2 cellular contexts compared by ENCODE assay signal in the genomic region with DNA sequence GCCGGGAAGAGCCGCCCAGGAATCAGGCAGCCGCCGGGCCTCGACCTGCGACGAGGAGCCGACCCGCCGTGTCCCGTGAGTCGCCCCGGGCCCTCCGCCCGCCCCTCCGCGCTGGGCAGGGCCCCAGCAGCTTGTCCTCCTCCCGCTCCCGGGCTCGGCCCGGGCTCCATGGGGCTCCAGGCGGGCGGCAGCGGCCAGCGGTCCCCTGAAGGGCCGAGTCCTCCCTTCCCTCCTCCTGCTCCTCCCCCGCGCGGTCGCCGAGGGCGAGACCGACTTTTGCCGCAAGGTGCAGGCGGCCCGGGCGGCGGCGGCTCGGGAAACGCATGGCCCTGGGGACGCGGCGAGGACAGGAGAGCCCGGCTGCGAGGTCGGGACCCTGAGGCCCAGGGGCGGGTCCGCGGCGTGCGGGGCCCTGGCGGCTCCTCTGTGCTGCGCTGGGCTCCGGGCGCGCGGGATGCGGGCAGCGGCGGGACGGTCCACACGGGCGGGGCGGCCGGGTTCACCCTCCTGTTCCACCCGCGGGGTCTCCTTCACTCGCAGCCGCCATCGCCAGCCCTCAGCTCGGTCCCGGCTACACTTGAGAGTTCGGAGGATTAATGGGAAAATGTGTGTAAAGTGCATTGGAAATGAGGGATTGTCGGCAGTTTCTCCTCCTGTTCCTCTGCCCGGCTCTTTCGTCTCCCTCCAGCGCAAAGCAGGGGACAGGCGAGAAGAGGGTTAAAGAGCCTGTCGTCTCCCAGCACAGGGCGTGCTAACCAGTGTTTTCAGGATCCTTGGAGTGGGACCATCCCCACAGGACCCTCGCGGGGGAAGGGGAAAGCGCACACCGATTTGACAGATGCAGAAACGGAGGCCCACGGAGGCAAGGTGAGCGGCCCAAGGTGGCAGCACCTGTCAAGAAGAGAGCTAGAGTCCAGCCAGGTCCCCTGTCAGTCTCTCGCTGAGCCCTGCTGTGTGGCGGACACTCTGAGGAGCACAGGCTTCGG.
TF ChIP-seq lines count a peak whose summit lies in the region.

No MANE protein-coding gene starts in this region.

TF ChIP-seq in liver, 16 proteins besides CTCF, POLR2A, EP300 and RAD21:
- TF ChIP-seq TAF1 (conservative IDR thresholded peaks at IDR 0.05) (no peak), GABPA (IDR thresholded peaks at IDR 0.05 in 1 of 2, conservative IDR thresholded peaks at IDR 0.05 in 1 of 2) (no peak), JUND (IDR thresholded peaks at IDR 0.05) (no peak), NR2F2 (IDR thresholded peaks at IDR 0.05) (no peak), RXRA (IDR thresholded peaks at IDR 0.05) (no peak), SP1 (IDR thresholded peaks at IDR 0.05) (no peak), YY1 (IDR thresholded peaks at IDR 0.05) (no peak), HNF4A (conservative IDR thresholded peaks at IDR 0.05) (no peak), FOXA2 (IDR thresholded peaks at IDR 0.05) (no peak)
- TF ChIP-seq, protein P1, sequence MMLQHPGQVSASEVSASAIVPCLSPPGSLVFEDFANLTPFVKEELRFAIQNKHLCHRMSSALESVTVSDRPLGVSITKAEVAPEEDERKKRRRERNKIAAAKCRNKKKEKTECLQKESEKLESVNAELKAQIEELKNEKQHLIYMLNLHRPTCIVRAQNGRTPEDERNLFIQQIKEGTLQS (IDR thresholded peaks at IDR 0.05) = no peak
- TF ChIP-seq, protein P2, sequence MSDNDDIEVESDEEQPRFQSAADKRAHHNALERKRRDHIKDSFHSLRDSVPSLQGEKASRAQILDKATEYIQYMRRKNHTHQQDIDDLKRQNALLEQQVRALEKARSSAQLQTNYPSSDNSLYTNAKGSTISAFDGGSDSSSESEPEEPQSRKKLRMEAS (IDR thresholded peaks at IDR 0.05) = no peak
TF ChIP-seq in liver: peak in this region for 0.

TF ChIP-seq in HepG2, 621 proteins besides CTCF, POLR2A, EP300 and RAD21:
- TF ChIP-seq, protein P3, sequence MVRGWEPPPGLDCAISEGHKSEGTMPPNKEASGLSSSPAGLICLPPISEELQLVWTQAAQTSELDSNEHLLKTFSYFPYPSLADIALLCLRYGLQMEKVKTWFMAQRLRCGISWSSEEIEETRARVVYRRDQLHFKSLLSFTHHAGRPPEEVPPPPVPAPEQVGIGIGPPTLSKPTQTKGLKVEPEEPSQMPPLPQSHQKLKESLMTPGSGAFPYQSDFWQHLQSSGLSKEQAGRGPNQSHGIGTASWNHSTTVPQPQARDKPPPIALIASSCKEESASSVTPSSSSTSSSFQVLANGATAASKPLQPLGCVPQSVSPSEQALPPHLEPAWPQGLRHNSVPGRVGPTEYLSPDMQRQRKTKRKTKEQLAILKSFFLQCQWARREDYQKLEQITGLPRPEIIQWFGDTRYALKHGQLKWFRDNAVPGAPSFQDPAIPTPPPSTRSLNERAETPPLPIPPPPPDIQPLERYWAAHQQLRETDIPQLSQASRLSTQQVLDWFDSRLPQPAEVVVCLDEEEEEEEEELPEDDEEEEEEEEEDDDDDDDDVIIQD (CRISPR knock-in tag; IDR thresholded peaks at IDR 0.05; ENCODE audit: low read depth) = no peak
- TF ChIP-seq PHF5A (CRISPR knock-in tag; IDR thresholded peaks at IDR 0.05; ENCODE audit: low read depth, unreplicated experiment) = no peak
- no peak for TF ChIP-seq ZNF441 (CRISPR knock-in tag; IDR thresholded peaks at IDR 0.05; ENCODE audit: borderline replicate concordance)
- TF ChIP-seq, protein P4, sequence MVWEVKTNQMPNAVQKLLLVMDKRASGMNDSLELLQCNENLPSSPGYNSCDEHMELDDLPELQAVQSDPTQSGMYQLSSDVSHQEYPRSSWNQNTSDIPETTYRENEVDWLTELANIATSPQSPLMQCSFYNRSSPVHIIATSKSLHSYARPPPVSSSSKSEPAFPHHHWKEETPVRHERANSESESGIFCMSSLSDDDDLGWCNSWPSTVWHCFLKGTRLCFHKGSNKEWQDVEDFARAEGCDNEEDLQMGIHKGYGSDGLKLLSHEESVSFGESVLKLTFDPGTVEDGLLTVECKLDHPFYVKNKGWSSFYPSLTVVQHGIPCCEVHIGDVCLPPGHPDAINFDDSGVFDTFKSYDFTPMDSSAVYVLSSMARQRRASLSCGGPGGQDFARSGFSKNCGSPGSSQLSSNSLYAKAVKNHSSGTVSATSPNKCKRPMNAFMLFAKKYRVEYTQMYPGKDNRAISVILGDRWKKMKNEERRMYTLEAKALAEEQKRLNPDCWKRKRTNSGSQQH (CRISPR knock-in tag; IDR thresholded peaks at IDR 0.05; ENCODE audit: low read depth) = no peak
- TF ChIP-seq, protein P5, sequence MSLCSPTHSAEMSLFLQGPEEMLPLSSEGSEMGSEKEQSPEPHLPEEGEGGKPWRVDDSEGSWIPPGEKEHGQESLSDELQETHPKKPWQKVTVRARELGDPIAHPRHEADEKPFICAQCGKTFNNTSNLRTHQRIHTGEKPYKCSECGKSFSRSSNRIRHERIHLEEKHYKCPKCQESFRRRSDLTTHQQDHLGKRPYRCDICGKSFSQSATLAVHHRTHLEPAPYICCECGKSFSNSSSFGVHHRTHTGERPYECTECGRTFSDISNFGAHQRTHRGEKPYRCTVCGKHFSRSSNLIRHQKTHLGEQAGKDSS (CRISPR knock-in tag; IDR thresholded peaks at IDR 0.05; ENCODE audit: borderline replicate concordance, low read depth) = no peak
- no peak for TF ChIP-seq RCOR2 (CRISPR knock-in tag; IDR thresholded peaks at IDR 0.05)
- no peak for TF ChIP-seq SP140L (CRISPR knock-in tag; IDR thresholded peaks at IDR 0.05; ENCODE audit: borderline replicate concordance)
- TF ChIP-seq HMG20A (CRISPR knock-in tag; IDR thresholded peaks at IDR 0.05; ENCODE audit: borderline replicate concordance) = no peak
- no peak for TF ChIP-seq ZNF136 (CRISPR knock-in tag; IDR thresholded peaks at IDR 0.05; ENCODE audit: low read depth)
- TF ChIP-seq, protein P6, sequence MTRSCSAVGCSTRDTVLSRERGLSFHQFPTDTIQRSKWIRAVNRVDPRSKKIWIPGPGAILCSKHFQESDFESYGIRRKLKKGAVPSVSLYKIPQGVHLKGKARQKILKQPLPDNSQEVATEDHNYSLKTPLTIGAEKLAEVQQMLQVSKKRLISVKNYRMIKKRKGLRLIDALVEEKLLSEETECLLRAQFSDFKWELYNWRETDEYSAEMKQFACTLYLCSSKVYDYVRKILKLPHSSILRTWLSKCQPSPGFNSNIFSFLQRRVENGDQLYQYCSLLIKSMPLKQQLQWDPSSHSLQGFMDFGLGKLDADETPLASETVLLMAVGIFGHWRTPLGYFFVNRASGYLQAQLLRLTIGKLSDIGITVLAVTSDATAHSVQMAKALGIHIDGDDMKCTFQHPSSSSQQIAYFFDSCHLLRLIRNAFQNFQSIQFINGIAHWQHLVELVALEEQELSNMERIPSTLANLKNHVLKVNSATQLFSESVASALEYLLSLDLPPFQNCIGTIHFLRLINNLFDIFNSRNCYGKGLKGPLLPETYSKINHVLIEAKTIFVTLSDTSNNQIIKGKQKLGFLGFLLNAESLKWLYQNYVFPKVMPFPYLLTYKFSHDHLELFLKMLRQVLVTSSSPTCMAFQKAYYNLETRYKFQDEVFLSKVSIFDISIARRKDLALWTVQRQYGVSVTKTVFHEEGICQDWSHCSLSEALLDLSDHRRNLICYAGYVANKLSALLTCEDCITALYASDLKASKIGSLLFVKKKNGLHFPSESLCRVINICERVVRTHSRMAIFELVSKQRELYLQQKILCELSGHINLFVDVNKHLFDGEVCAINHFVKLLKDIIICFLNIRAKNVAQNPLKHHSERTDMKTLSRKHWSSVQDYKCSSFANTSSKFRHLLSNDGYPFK (CRISPR knock-in tag; IDR thresholded peaks at IDR 0.05; ENCODE audit: borderline replicate concordance) = no peak
- no peak for TF ChIP-seq KDM4B (CRISPR knock-in tag; IDR thresholded peaks at IDR 0.05)
- TF ChIP-seq, protein P7, sequence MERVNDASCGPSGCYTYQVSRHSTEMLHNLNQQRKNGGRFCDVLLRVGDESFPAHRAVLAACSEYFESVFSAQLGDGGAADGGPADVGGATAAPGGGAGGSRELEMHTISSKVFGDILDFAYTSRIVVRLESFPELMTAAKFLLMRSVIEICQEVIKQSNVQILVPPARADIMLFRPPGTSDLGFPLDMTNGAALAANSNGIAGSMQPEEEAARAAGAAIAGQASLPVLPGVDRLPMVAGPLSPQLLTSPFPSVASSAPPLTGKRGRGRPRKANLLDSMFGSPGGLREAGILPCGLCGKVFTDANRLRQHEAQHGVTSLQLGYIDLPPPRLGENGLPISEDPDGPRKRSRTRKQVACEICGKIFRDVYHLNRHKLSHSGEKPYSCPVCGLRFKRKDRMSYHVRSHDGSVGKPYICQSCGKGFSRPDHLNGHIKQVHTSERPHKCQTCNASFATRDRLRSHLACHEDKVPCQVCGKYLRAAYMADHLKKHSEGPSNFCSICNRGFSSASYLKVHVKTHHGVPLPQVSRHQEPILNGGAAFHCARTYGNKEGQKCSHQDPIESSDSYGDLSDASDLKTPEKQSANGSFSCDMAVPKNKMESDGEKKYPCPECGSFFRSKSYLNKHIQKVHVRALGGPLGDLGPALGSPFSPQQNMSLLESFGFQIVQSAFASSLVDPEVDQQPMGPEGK (CRISPR knock-in tag; IDR thresholded peaks at IDR 0.05) = no peak
- TF ChIP-seq, protein P8, sequence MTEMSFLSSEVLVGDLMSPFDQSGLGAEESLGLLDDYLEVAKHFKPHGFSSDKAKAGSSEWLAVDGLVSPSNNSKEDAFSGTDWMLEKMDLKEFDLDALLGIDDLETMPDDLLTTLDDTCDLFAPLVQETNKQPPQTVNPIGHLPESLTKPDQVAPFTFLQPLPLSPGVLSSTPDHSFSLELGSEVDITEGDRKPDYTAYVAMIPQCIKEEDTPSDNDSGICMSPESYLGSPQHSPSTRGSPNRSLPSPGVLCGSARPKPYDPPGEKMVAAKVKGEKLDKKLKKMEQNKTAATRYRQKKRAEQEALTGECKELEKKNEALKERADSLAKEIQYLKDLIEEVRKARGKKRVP (CRISPR knock-in tag; IDR thresholded peaks at IDR 0.05) = no peak
- no peak for TF ChIP-seq ETV5 (CRISPR knock-in tag; IDR thresholded peaks at IDR 0.05; ENCODE audit: borderline replicate concordance)
